15 cellular contexts compared by ENCODE assay signal in the genomic region with DNA sequence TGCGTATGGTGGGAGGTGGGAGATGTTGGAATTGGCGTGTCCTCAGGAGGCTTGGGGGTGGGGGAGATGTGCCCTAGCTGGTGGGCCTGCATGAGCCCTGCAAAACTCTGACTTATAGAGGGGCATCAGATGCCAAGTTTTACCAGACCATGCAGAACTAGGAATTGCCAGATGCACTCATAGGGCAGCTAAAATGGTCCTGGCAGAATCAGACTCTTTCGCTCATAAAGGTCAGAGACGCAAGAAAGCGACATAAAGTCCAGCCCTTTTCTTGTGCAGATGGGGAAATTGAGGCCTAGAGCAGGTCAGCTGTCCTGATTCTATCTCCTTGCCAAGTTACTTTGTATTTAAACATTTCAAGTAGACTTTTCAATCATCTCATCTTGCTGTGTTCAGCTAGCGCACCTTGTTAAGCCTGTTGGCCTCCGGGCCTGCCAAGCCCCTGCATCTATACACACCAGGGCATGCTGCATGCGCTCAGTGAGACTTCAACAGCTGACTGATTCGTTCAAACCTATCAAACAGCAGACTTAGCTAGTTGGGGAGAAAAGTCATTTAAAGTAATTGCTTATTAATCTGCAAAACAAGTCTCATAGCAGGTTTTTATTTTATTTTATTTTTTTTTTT. TPM values are rescaled to one million over a fixed set of nuclear protein-coding genes. Genes with fewer than 3 reads are reported as not detected.
A peak's percentile ranks its signal among the peaks of the same experiment; 100 is the strongest.
DNase-seq lines count a peak whose midpoint lies in the region; ATAC-seq and TF ChIP-seq lines count a peak whose summit lies in the region.
"Had no signal": no experiment of that assay in that cellular context is flagged by ENCODE, and none has a peak within 500 bp of the region (broad histone marks: within the 10 kb centered on the region; RNA-seq: fewer than 3 reads in every experiment).

No MANE protein-coding gene starts in this region.

- no peaks in the 10 kb centered on the region for H3K4me1 ChIP-seq in right cardiac atrium (ENCODE audit: control insufficient read depth, insufficient read depth, low read length)

- no peak overlapping the region for H3K27ac ChIP-seq in right cardiac atrium (ENCODE audit: low read length)
- H3K27ac ChIP-seq: neutrophil had no signal

- WGBS in right cardiac atrium = 65% methylated on average over 9 of the region's 9 CpGs

- H3K27me3 ChIP-seq in right cardiac atrium (ENCODE audit: control insufficient read depth, insufficient read depth) = no peaks in the 10 kb centered on the region
- H3K27me3 ChIP-seq: vagina had no signal

- H3K4me1 Mint-ChIP-seq in chondrocyte (ENCODE audit: low read depth) (peaks cover 4% of the 10 kb centered on the region), nephron (peaks cover 11% of the 10 kb centered on the region)

- no peaks in the 10 kb centered on the region for H3K9me3 ChIP-seq in right cardiac atrium (ENCODE audit: control insufficient read depth, low read length)
- H3K9me3 ChIP-seq: neutrophil, vagina had no signal

- H3K4me3 Mint-ChIP-seq in chondrocyte (ENCODE audit: unreplicated experiment) = peak overlapping the region; percentile 48
- peak overlapping the region in 2 of 3 experiments; percentile 13 to 70 for H3K4me3 Mint-ChIP-seq in nephron

- H3K36me3 Mint-ChIP-seq in chondrocyte (ENCODE audit: low read depth) = no peaks in the 10 kb centered on the region
- H3K36me3 Mint-ChIP-seq in nephron (ENCODE audit: low read depth) = no peaks in the 10 kb centered on the region

- H3K9me3 Mint-ChIP-seq in chondrocyte (ENCODE audit: low read depth) (peaks cover 3% of the 10 kb centered on the region), nephron (peaks cover 3% of the 10 kb centered on the region)

- ATAC-seq in right cardiac atrium (peak; percentile 18 to 29), left ventricle myocardium superior (no peak)

- no peak overlapping the region for H3K27ac Mint-ChIP-seq in chondrocyte (ENCODE audit: unreplicated experiment)
- H3K27ac Mint-ChIP-seq in nephron = peak overlapping the region in 1 of 3 experiments; percentile 79

- H3K4me3 ChIP-seq in right cardiac atrium (ENCODE audit: low read length) = no peak overlapping the region
- H3K4me3 ChIP-seq: vagina had no signal

- intact Hi-C loops in right cardiac atrium (cut with DNase I) = loop anchor here (5.0 to 10.0 kb wide), 4 partner anchors 301 to 818 kb away; no protein-coding TSS in a partner anchor
- intact Hi-C loops in left ventricle myocardium superior (cut with micrococcal nuclease) = loop anchor here (2.0 to 5.0 kb wide), 2 partner anchors 304 to 806 kb away; no protein-coding TSS in a partner anchor
- intact Hi-C loops in posterior cingulate gyrus (cut with DNase I) = loop anchor here (1.0 to 10.0 kb wide), 3 partner anchors 305 to 806 kb away; no protein-coding TSS in a partner anchor

- DNase-seq in right cardiac atrium (no peak), left ventricle myocardium superior (no peak), chondrocyte (ENCODE audit: low spot score) (no peak), posterior cingulate gyrus (no peak), GF-D8 (lab: John Stamatoyannopoulos, UW) (no peak), NCI-H187 (lab: John Stamatoyannopoulos, UW) (no peak)
- DNase-seq in activated CD4-positive, CD25-positive, alpha-beta regulatory T cell treated with anti-CD3 and anti-CD28 coated beads, Interleukin-2, amount 50 U/mL, for 72 hours = no peak
- DNase-seq: activated T-cell treated with anti-CD3 and anti-CD28 coated beads for 4 hours; islet precursor cell; NCI-H2081 treated with DMSO at 0.1 percent for 48 hours; stimulated activated CD8-positive, alpha-beta memory T cell treated with anti-CD3 and anti-CD28 coated beads, Interleukin-4, amount 100 ng/mL, for 48 hours had no signal

- H3K27me3 Mint-ChIP-seq in chondrocyte (ENCODE audit: low read depth) (peaks cover 40% of the 10 kb centered on the region), nephron (ENCODE audit: low read depth) (no peaks in the 10 kb centered on the region)

- TF ChIP-seq CTCF in chondrocyte (IDR thresholded peaks at IDR 0.05) (no peak), nephron (IDR thresholded peaks at IDR 0.05; ENCODE audit: unreplicated experiment in 3 of 3) (no peak)

RNA-seq across cellular contexts. Expression of gene EHF, which starts 34.1 kb away (rescaled TPM):
- total RNA-seq in right cardiac atrium (under 1 TPM; 0.17 to 0.47 (median 0.27) TPM), left ventricle myocardium superior (2.7 TPM), chondrocyte (not detected in 3 replicates)
- 0.14 TPM for polyA plus RNA-seq in right cardiac atrium
- total RNA-seq: fibroblast of villous mesenchyme had no signal
